In genomic region chr7:92848854-92849745, GRCh38 we compare ENCODE assay signal across 1 cellular context.
TF ChIP-seq lines count a peak whose summit lies in the region.

No MANE protein-coding gene starts in this region.

TF ChIP-seq in K562, 482 proteins besides CTCF, POLR2A, EP300 and RAD21 (continued from another document):
- peak; percentile 92 for TF ChIP-seq MAFG (tag; conservative IDR thresholded peaks at IDR 0.05)
